ENCODE assay signal across 8 cellular contexts in genomic region chr4:98663226-98664006, GRCh38. TPM values are rescaled to one million over a fixed set of nuclear protein-coding genes. Genes with fewer than 3 reads are reported as not detected.
DNase-seq lines count a peak whose midpoint lies in the region; ATAC-seq lines count a peak whose summit lies in the region.

No MANE protein-coding gene starts in this region.

- peak; percentile 71 to 87 (median 76) for DNase-seq in CD4-positive, alpha-beta memory T cell
- DNase-seq in activated CD8-positive, alpha-beta memory T cell treated with anti-CD3 and anti-CD28 coated beads, Interleukin-2, amount 50 U/mL, for 1 hour (ENCODE audit: extremely low read depth) = peak; percentile 42
- DNase-seq in naive B cell (peak; percentile 76), NCI-H1048 (lab: John Stamatoyannopoulos, UW) (no peak), NCI-H82 treated with DMSO at 0.1 percent for 48 hours (lab: John Stamatoyannopoulos, UW; ENCODE audit: unreplicated experiment) (no peak), NCI-H69 (lab: John Stamatoyannopoulos, UW) (no peak)

- peaks cover 62% of the 10 kb centered on the region for H3K4me1 ChIP-seq in CD4-positive, alpha-beta memory T cell (ENCODE audit: insufficient read depth, low read length)

- intact Hi-C loops in CD4-positive, alpha-beta memory T cell (cut with micrococcal nuclease) = loop anchor here (1.0 to 5.0 kb wide), 4 partner anchors 25 to 899 kb away; partner anchors contain the start of gene TRMT10A

- H3K27ac ChIP-seq in CD4-positive, alpha-beta memory T cell (ENCODE audit: low read depth, low read length) = peak overlapping the region; percentile 76

- H3K9me3 ChIP-seq in CD4-positive, alpha-beta memory T cell (ENCODE audit: control insufficient read depth in 1 of 2, low read length in 2 of 2) = no peaks in the 10 kb centered on the region

- H3K27ac Mint-ChIP-seq in CD4-positive, alpha-beta memory T cell = peak overlapping the region; percentile 96 to 100 (median 98)
- H3K27ac Mint-ChIP-seq in naive B cell = peak overlapping the region; percentile 96 to 99 (median 98)

- peak overlapping the region; percentile 48 to 96 (median 83) for H3K4me3 Mint-ChIP-seq in CD4-positive, alpha-beta memory T cell
- peak overlapping the region; percentile 71 to 91 (median 86) for H3K4me3 Mint-ChIP-seq in naive B cell

- CTCF ChIA-PET in CD4-positive, alpha-beta memory T cell (lab: Charles Lee; ENCODE audit: partially characterized antibody) = interaction anchor here (1.1 to 1.7 kb wide), 2 partner anchors 46 to 196 kb away, joined by 3 to 7 read pairs; no protein-coding TSS in a partner anchor

- H3K36me3 ChIP-seq in CD4-positive, alpha-beta memory T cell (ENCODE audit: insufficient read depth, low read length) = no peaks in the 10 kb centered on the region

- POLR2A ChIA-PET in CD4-positive, alpha-beta memory T cell (lab: Charles Lee; ENCODE audit: partially characterized antibody) = interaction anchor here (0.9 to 3.5 kb wide), 8 partner anchors 16 to 425 kb away, joined by 4 to 33 read pairs (median 6); partner anchors contain the start of genes ADH5 and RAP1GDS1

- no peaks in the 10 kb centered on the region for H3K27me3 Mint-ChIP-seq in CD4-positive, alpha-beta memory T cell
- H3K27me3 Mint-ChIP-seq in naive B cell = peaks cover 0 to 2% (median 0%) of the 10 kb centered on the region in 3 donors

- ATAC-seq in GM21367 (IDR thresholded peaks at IDR 0.05; ENCODE audit: unreplicated experiment) = peak; percentile 67
- peak; percentile 79 for ATAC-seq in HG03575 (IDR thresholded peaks at IDR 0.05; ENCODE audit: extremely low read depth, insufficient number of reproducible peaks, low FRiP score, unreplicated experiment)
- peak; percentile 73 for ATAC-seq in naive B cell (ENCODE audit: low read depth in 2 of 2)

- H3K27me3 ChIP-seq in CD4-positive, alpha-beta memory T cell (ENCODE audit: insufficient read depth, low read length) = no peaks in the 10 kb centered on the region

- peak overlapping the region; percentile 39 to 42 for H3K4me3 ChIP-seq in CD4-positive, alpha-beta memory T cell (ENCODE audit: low read length in 2 of 2)

- H3K36me3 Mint-ChIP-seq in CD4-positive, alpha-beta memory T cell = no peaks in the 10 kb centered on the region
- no peaks in the 10 kb centered on the region for H3K36me3 Mint-ChIP-seq in naive B cell

- H3K4me1 Mint-ChIP-seq in CD4-positive, alpha-beta memory T cell = peaks cover 35 to 64% (median 53%) of the 10 kb centered on the region in 4 donors
- H3K4me1 Mint-ChIP-seq in naive B cell = peaks cover 34 to 57% (median 36%) of the 10 kb centered on the region in 3 donors

- no peaks in the 10 kb centered on the region for H3K9me3 Mint-ChIP-seq in CD4-positive, alpha-beta memory T cell
- H3K9me3 Mint-ChIP-seq in naive B cell = no peaks in the 10 kb centered on the region

RNA-seq across cellular contexts. Expression of gene TSPAN5, which starts 5.0 kb away (rescaled TPM):
- total RNA-seq in CD4-positive, alpha-beta memory T cell = 10 to 100 TPM; 16.8 to 17.4 TPM
- 10 to 100 TPM; 34.0 to 40.4 TPM for polyA plus RNA-seq in CD4-positive, alpha-beta memory T cell
- polyA plus RNA-seq in naive B cell (ENCODE audit: low read depth in 6 of 6) = 10 to 100 TPM in 1 of 6 donors, 1 to 10 TPM in 5; 3.9 to 10.2 (median 8.8) TPM

Comparison
In these comparisons a context has a peak if more than half of its experiments do, and no peak if none do; other contexts are left out.
1. DNase-seq: peak in CD4-positive, alpha-beta memory T cell (5 of 5), activated CD8-positive, alpha-beta memory T cell treated with anti-CD3 and anti-CD28 coated beads, Interleukin-2, amount 50 U/mL, for 1 hour (single experiment) and naive B cell (single experiment); none in NCI-H1048 (single experiment), NCI-H82 treated with DMSO at 0.1 percent for 48 hours (single experiment) and NCI-H69 (single experiment).
2. Peak in every context shown above with its lines, with median percentiles within 50 percentile points of each other: ATAC-seq.